ENCODE assay signal across 8 cellular contexts in genomic region chr18:27599202-27599829, GRCh38.
DNase-seq lines count a peak whose midpoint lies in the region; ATAC-seq and TF ChIP-seq lines count a peak whose summit lies in the region.

No MANE protein-coding gene starts in this region.

- no peak overlapping the region for H3K4me3 ChIP-seq in LNCaP clone FGC (ENCODE audit: low read depth, low read length)
- H3K4me3 ChIP-seq in esophagus muscularis mucosa = no peak overlapping the region
- no peak overlapping the region for H3K4me3 ChIP-seq in neural progenitor cell

- no peak overlapping the region for H3K27ac Mint-ChIP-seq in neural progenitor cell

- DNase-seq in Right ventricle myocardium superior (peak; percentile 43), cardiac septum (ENCODE audit: low spot score) (no peak), LNCaP clone FGC (ENCODE audit: low read depth) (no peak), SK-MEL-5 (ENCODE audit: low read depth, low spot score) (peak; percentile 56), esophagus muscularis mucosa (ENCODE audit: extremely low spot score) (no peak), neural progenitor cell (ENCODE audit: low spot score) (peak; percentile 79), GDM1 (lab: John Stamatoyannopoulos, UW) (no peak)

- H3K4me3 Mint-ChIP-seq in neural progenitor cell = no peak overlapping the region

- H2AFZ ChIP-seq in neural progenitor cell (replicated peaks) = no peak overlapping the region

- in situ Hi-C loops in SK-MEL-5 (cut with HindIII; ENCODE audit: low pct_unique_long_range_greater_than_20kb, low sequenced_read_pairs) = no loop called here

- intact Hi-C loops in Right ventricle myocardium superior (cut with DNase I) (loop anchor here (2.0 kb wide), 1 partner anchor 235 kb away; no protein-coding TSS in a partner anchor), cardiac septum (cut with DNase I) (loop anchor here (5.0 kb wide), 1 partner anchor 582 kb away; no protein-coding TSS in a partner anchor), esophagus muscularis mucosa (cut with DNase I) (loop anchor here (5.0 kb wide), 2 partner anchors 237 to 582 kb away; no protein-coding TSS in a partner anchor)

- no peak for TF ChIP-seq POLR2A in esophagus muscularis mucosa (IDR thresholded peaks at IDR 0.05; ENCODE audit: low read depth)

- no peak for TF ChIP-seq EP300 in esophagus muscularis mucosa (IDR thresholded peaks at IDR 0.05)

- peaks cover 17% of the 10 kb centered on the region for H3K4me1 Mint-ChIP-seq in neural progenitor cell

- H3K36me3 Mint-ChIP-seq in neural progenitor cell = peaks cover 9% of the 10 kb centered on the region

- peaks cover 23% of the 10 kb centered on the region for H3K9me3 Mint-ChIP-seq in neural progenitor cell

- H3K36me3 ChIP-seq in esophagus muscularis mucosa (no peaks in the 10 kb centered on the region), neural progenitor cell (no peaks in the 10 kb centered on the region)

- TF ChIP-seq CTCF in LNCaP clone FGC (IDR thresholded peaks at IDR 0.05; ENCODE audit: control insufficient read depth, extremely low read depth, insufficient read depth) (peak; percentile 98), esophagus muscularis mucosa (IDR thresholded peaks at IDR 0.05) (peak; percentile 74 to 85 (median 83)), neural progenitor cell (IDR thresholded peaks at IDR 0.05) (peak; percentile 97)

- H3K4me1 ChIP-seq in esophagus muscularis mucosa (no peaks in the 10 kb centered on the region), neural progenitor cell (no peaks in the 10 kb centered on the region)

- H3K9me3 ChIP-seq in esophagus muscularis mucosa (peaks cover 0 to 4% (median 0%) of the 10 kb centered on the region in 4 donors), neural progenitor cell (ENCODE audit: low read depth) (no peaks in the 10 kb centered on the region)

- H3K27me3 ChIP-seq in esophagus muscularis mucosa (no peaks in the 10 kb centered on the region), neural progenitor cell (no peaks in the 10 kb centered on the region)

- H3K27ac ChIP-seq in esophagus muscularis mucosa (replicated peaks in 1 of 4) (no peak overlapping the region), neural progenitor cell (no peak overlapping the region)

- no peak overlapping the region for H3K4me2 ChIP-seq in neural progenitor cell

- no peaks in the 10 kb centered on the region for H3F3A ChIP-seq in neural progenitor cell (ENCODE audit: low read depth)

- 73% methylated on average over 1 of the region's 1 CpG for WGBS in esophagus muscularis mucosa

- no peak overlapping the region for H3K9ac ChIP-seq in neural progenitor cell

- peaks cover 7% of the 10 kb centered on the region for H3K27me3 Mint-ChIP-seq in neural progenitor cell (ENCODE audit: insufficient read depth, low read depth)

- no peaks in the 10 kb centered on the region for H3K79me2 ChIP-seq in neural progenitor cell (ENCODE audit: low read depth)

- H4K20me1 ChIP-seq in neural progenitor cell (ENCODE audit: low read depth) = no peaks in the 10 kb centered on the region

- ATAC-seq in Right ventricle myocardium superior (ENCODE audit: poor library complexity) (peak; percentile 72), GM21825 (IDR thresholded peaks at IDR 0.05; ENCODE audit: unreplicated experiment) (peak; percentile 54)

Comparison
In these comparisons a context has a peak if more than half of its experiments do, and no peak if none do; other contexts are left out.
1. DNase-seq: peak in Right ventricle myocardium superior (single experiment), SK-MEL-5 (single experiment) and neural progenitor cell (single experiment); none in cardiac septum (single experiment), LNCaP clone FGC (single experiment), esophagus muscularis mucosa (single experiment) and GDM1 (single experiment).
2. Peak in every context shown above with its lines, with median percentiles within 50 percentile points of each other: CTCF ChIP-seq.